ENCODE assay signal across 1 cellular context in the genomic region with DNA sequence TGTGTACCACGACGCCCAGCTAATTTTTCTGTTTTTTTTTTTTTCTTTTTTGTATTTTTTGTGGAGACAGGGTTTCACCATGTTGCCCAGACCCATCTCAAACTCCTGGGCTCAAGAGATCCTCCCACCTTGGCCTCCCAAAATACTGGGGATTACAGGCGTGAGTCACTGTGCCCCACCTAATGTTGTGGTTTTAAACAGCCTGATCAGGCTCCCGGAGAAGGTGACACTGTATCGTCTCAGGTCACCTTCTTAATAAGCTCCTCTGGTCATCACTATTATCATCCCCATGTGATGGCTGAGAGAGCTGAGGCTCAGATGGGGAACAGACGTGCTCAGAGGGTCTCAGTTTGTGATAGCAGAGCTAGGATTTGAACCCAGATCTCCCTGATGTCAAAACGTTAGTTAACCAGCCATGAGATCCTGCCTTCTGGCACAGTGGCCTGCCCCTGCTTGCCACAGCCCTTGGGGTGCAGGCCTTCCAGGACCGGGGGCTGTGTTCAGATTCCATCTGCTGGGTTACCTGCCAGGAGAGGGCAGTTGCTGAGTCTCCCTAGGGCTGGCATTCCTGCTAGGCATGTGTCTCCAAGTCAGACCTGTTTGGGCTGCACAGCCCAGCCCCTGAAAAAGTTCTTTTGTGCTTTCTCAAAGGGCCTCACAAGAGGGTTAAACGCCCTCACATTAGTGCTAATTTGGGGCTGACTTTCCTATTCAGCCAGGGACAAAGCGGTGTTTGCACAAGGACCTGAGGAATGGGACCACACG.
TF ChIP-seq lines count a peak whose summit lies in the region.

No MANE protein-coding gene starts in this region.

TF ChIP-seq in HepG2, 621 proteins besides CTCF, POLR2A, EP300 and RAD21:
- TF ChIP-seq, protein P1, sequence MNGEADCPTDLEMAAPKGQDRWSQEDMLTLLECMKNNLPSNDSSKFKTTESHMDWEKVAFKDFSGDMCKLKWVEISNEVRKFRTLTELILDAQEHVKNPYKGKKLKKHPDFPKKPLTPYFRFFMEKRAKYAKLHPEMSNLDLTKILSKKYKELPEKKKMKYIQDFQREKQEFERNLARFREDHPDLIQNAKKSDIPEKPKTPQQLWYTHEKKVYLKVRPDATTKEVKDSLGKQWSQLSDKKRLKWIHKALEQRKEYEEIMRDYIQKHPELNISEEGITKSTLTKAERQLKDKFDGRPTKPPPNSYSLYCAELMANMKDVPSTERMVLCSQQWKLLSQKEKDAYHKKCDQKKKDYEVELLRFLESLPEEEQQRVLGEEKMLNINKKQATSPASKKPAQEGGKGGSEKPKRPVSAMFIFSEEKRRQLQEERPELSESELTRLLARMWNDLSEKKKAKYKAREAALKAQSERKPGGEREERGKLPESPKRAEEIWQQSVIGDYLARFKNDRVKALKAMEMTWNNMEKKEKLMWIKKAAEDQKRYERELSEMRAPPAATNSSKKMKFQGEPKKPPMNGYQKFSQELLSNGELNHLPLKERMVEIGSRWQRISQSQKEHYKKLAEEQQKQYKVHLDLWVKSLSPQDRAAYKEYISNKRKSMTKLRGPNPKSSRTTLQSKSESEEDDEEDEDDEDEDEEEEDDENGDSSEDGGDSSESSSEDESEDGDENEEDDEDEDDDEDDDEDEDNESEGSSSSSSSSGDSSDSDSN (CRISPR knock-in tag; IDR thresholded peaks at IDR 0.05), result no peak
- TF ChIP-seq ZNF333 (CRISPR knock-in tag; IDR thresholded peaks at IDR 0.05; ENCODE audit: borderline replicate concordance), result no peak
- TF ChIP-seq ZNF552 (CRISPR knock-in tag; IDR thresholded peaks at IDR 0.05; ENCODE audit: borderline replicate concordance), result no peak
